Comparison of ENCODE assay signal across 27 cellular contexts in the genomic region with DNA sequence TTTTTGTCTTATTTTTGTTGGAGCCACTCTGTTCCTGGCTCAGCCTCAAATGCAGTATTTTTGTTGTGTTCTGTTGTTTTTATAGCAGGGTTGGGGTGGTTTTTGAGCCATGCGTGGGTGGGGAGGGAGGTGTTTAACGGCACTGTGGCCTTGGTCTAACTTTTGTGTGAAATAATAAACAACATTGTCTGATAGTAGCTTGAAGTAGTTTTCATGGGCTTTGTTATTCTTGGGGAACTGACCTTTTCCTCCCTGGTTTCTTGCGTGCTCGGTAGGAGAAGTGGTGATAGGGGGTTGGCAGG. TPM values are rescaled to one million over a fixed set of nuclear protein-coding genes. Genes with fewer than 3 reads are reported as not detected.
DNase-seq lines count a peak whose midpoint lies in the region; ATAC-seq, FAIRE-seq and TF ChIP-seq lines count a peak whose summit lies in the region.
"Had no signal": no experiment of that assay in that cellular context is flagged by ENCODE, and none has a peak within 500 bp of the region (broad histone marks: within the 10 kb centered on the region; RNA-seq: fewer than 3 reads in every experiment).

No MANE protein-coding gene starts in this region.

- DNase-seq in HepG2 (ENCODE audit: low spot score) (no peak), frontal cortex (ENCODE audit: low spot score in 2 of 2) (no peak), GM12892 (ENCODE audit: insufficient read length) (no peak), NCI-H1417 treated with DMSO at 0.1 percent for 48 hours (lab: John Stamatoyannopoulos, UW) (no peak)
- DNase-seq: activated gamma-delta T cell; activated T-cell treated with anti-CD3 and anti-CD28 coated beads for 4 hours; C1 segment of cervical spinal cord; central memory CD4-positive, alpha-beta T cell; DMS 273 treated with DMSO at 0.1 percent for 48 hours; effector CD8-positive, alpha-beta T cell; GDM1; GOT3; KBM-7; left ventricle myocardium inferior; NCI-H1694 treated with DMSO at 0.1 percent for 48 hours; NCI-H748 treated with DMSO at 0.1 percent for 48 hours; nucleus accumbens; PC-3; stimulated activated CD8-positive, alpha-beta memory T cell treated with anti-CD3 and anti-CD28 coated beads, Interleukin-4, amount 100 ng/mL, for 48 hours; substantia nigra; T-cell had no signal

- 28% methylated on average over 4 of the region's 4 CpGs for WGBS in liver
- 76% methylated on average over 4 of the region's 4 CpGs for WGBS in HepG2 (ENCODE audit: low lambda C conversion rate)

- H3K79me2 ChIP-seq in HepG2 (ENCODE audit: insufficient read depth, low read length): no peaks in the 10 kb centered on the region

- CTCF ChIA-PET in HepG2 (lab: Yijun Ruan, JAX; ENCODE audit: low intra/inter-chr PET ratio, low total read pairs): no interaction called here

- TF ChIP-seq RAD21 in liver (IDR thresholded peaks at IDR 0.05) (no peak), HepG2 (CRISPR knock-in tag; IDR thresholded peaks at IDR 0.05) (no peak)

- H3K9me3 Mint-ChIP-seq in brain (no peaks in the 10 kb centered on the region), nephron (no peaks in the 10 kb centered on the region)
- H3K9me3 Mint-ChIP-seq: T-cell had no signal

- in situ Hi-C loops in HepG2 (cut with HindIII; ENCODE audit: extremely low pct_ligation_motif_present, low pct_unique_long_range_greater_than_20kb): no loop called here

- peaks cover 13 to 44% (median 23%) of the 10 kb centered on the region in 4 donors for H3K4me1 ChIP-seq in liver (ENCODE audit: control insufficient read depth in 4 of 4, insufficient read depth in 4 of 4, low read length in 3 of 4)
- H3K4me1 ChIP-seq in HepG2 (ENCODE audit: insufficient read depth, low read length): peaks cover 49% of the 10 kb centered on the region
- H3K4me1 ChIP-seq: left ventricle myocardium inferior had no signal

- H3K4me1 Mint-ChIP-seq in brain (peaks cover 7% of the 10 kb centered on the region), nephron (peaks cover 16% of the 10 kb centered on the region)

- H3K27ac Mint-ChIP-seq in brain (peak overlapping the region in 3 of 5 experiments; percentile 22 to 49 (median 44)), nephron (peak overlapping the region; percentile 61 to 93 (median 78))
- H3K27ac Mint-ChIP-seq: T-cell had no signal

- no peak overlapping the region for H3K4me2 ChIP-seq in HepG2 (ENCODE audit: low read depth, low read length)

- H3K36me3 Mint-ChIP-seq in brain (no peaks in the 10 kb centered on the region), nephron (ENCODE audit: low read depth) (no peaks in the 10 kb centered on the region)
- H3K36me3 Mint-ChIP-seq: T-cell had no signal

- H3K9me3 ChIP-seq in liver (ENCODE audit: control insufficient read depth in 4 of 4, low read length in 3 of 4) (no peaks in the 10 kb centered on the region), HepG2 (ENCODE audit: low read length) (no peaks in the 10 kb centered on the region)
- H3K9me3 ChIP-seq: left ventricle myocardium inferior, mucosa of descending colon had no signal

- no peak for TF ChIP-seq POLR2A in HepG2 (IDR thresholded peaks at IDR 0.05; ENCODE audit: insufficient read depth in 1 of 2, low read depth in 2 of 2, low read length in 2 of 2)
- no peak for TF ChIP-seq POLR2A in GM12892 (IDR thresholded peaks at IDR 0.05; ENCODE audit: low read depth, low read length)

- H4K20me1 ChIP-seq in HepG2 (ENCODE audit: insufficient read depth, low read length): no peaks in the 10 kb centered on the region

- TF ChIP-seq CTCF in liver (IDR thresholded peaks at IDR 0.05; ENCODE audit: low read depth, low read length, missing input control) (no peak), HepG2 (CRISPR knock-in tag; IDR thresholded peaks at IDR 0.05) (no peak), brain (conservative IDR thresholded peaks at IDR 0.05) (no peak), nephron (IDR thresholded peaks at IDR 0.05; ENCODE audit: unreplicated experiment in 3 of 3) (no peak)

- no peak overlapping the region for H3K4me3 Mint-ChIP-seq in brain
- H3K4me3 Mint-ChIP-seq in nephron: peak overlapping the region in 1 of 3 experiments; percentile 38
- H3K4me3 Mint-ChIP-seq: T-cell had no signal

- POLR2A ChIA-PET in HepG2 (lab: Yijun Ruan, JAX): interaction anchor here (0.6 kb wide), 1 partner anchor 27 kb away, joined by 4 read pairs; no protein-coding TSS in a partner anchor

- H3K9ac ChIP-seq in liver (ENCODE audit: low read depth in 1 of 2, low read length in 2 of 2): no peak overlapping the region
- H3K9ac ChIP-seq in HepG2 (ENCODE audit: insufficient read depth, low read depth, low read length): no peak overlapping the region

- no peak for ATAC-seq in HepG2
- no peak for ATAC-seq in HG03565 (IDR thresholded peaks at IDR 0.05; ENCODE audit: unreplicated experiment)
- ATAC-seq: mucosa of descending colon, PC-3, T-cell had no signal

- H2AFZ ChIP-seq in HepG2 (ENCODE audit: low read length): no peak overlapping the region

- intact Hi-C loops in HepG2 (cut with micrococcal nuclease; ENCODE audit: unreplicated experiment): no loop called here

- H3K27me3 Mint-ChIP-seq in brain (no peaks in the 10 kb centered on the region), nephron (ENCODE audit: low read depth) (no peaks in the 10 kb centered on the region)

- no TSS peak for BruUV-seq in HepG2 (replicated peaks; lab: Mats Ljungman, UMichigan)

- no peaks in the 10 kb centered on the region for H3K27me3 ChIP-seq in liver (ENCODE audit: control insufficient read depth in 4 of 4, insufficient read depth in 4 of 4, low read length in 3 of 4)
- H3K27me3 ChIP-seq in HepG2 (ENCODE audit: control insufficient read depth in 1 of 2, insufficient read depth in 2 of 2, low read length in 2 of 2): no peaks in the 10 kb centered on the region

- no peak for FAIRE-seq in HepG2 (lab: Jason Lieb, UNC)
- no peak for FAIRE-seq in frontal cortex (lab: Jason Lieb, UNC)
- FAIRE-seq in GM12892 (lab: Jason Lieb, UNC): no peak
- FAIRE-seq: GM19239 had no signal

- peaks cover 9 to 13% (median 12%) of the 10 kb centered on the region in 4 donors for H3K36me3 ChIP-seq in liver (ENCODE audit: control insufficient read depth in 4 of 4, insufficient read depth in 3 of 4, low read depth in 1 of 4, low read length in 3 of 4)
- peaks cover 10 to 27% of the 10 kb centered on the region in 2 experiments; a peak in 4 of 5 replicates for H3K36me3 ChIP-seq in HepG2 (replicated peaks in 1 of 2; ENCODE audit: control insufficient read depth in 1 of 2, insufficient read depth in 2 of 2, low read length in 2 of 2)
- H3K36me3 ChIP-seq: left ventricle myocardium inferior had no signal

- no peak overlapping the region for H3K4me3 ChIP-seq in liver (ENCODE audit: low read depth in 1 of 3, low read length in 3 of 3)
- no peak overlapping the region for H3K4me3 ChIP-seq in HepG2 (replicated peaks in 1 of 3; ENCODE audit: insufficient read depth in 1 of 3, low read depth in 2 of 3, low read length in 3 of 3)
- H3K4me3 ChIP-seq: left ventricle myocardium inferior, mucosa of descending colon had no signal

- peak overlapping the region; percentile 0 to 36 for H3K27ac ChIP-seq in liver (ENCODE audit: low read depth in 1 of 2, low read length in 2 of 2)
- no peak overlapping the region for H3K27ac ChIP-seq in HepG2 (ENCODE audit: extremely low read length, insufficient read depth, low read length)
- H3K27ac ChIP-seq: left ventricle myocardium inferior had no signal

- TF ChIP-seq EP300 in HepG2 (IDR thresholded peaks at IDR 0.05; ENCODE audit: low read depth in 2 of 2, low read length in 2 of 2): no peak
- no peak for TF ChIP-seq EP300 in HepG2 (CRISPR knock-in tag; IDR thresholded peaks at IDR 0.05; ENCODE audit: borderline replicate concordance)

RNA-seq across cellular contexts. Expression of a gene that starts 6.0 kb away (rescaled TPM):
- total RNA-seq in liver (100 to 1,000 TPM in 1 of 2 donors, 1 to 10 TPM in 1; 7.7 to 104 TPM), HepG2 (2016; rRNA removed; fragmentation: Illumina TruSeq; extraction: Trizol) (87.1 and 93.5 TPM in 2 replicates), frontal cortex (9.4 TPM)
- polyA plus RNA-seq in liver (1 to 10 TPM; 6.7 to 9.9 TPM), HepG2 (2011; rRNA removed) (35.0 and 40.2 TPM in 2 replicates), brain (ENCODE audit: insufficient read depth, low read depth, low replicate concordance) (66.6 TPM)
- 36.4 and 41.9 TPM in 2 replicates for total RNA-seq in HepG2 (2016; cell fraction: cytosol; rRNA removed; fragmentation: Illumina TruSeq; extraction: Trizol; ENCODE audit: low read depth)
- 66.7 and 92.9 TPM in 2 replicates for total RNA-seq in HepG2 (2016; cell fraction: insoluble cytoplasmic fraction; rRNA removed; fragmentation: Illumina TruSeq; extraction: Trizol)
- total RNA-seq in HepG2 (2016; cell fraction: membrane; rRNA removed; fragmentation: Illumina TruSeq; extraction: Trizol): 53.5 and 61.3 TPM in 2 replicates
- 65.1 and 73.9 TPM in 2 replicates for total RNA-seq in HepG2 (2016; cell fraction: nucleus; rRNA removed; fragmentation: Illumina TruSeq; extraction: Trizol)
- 19.1 and 35.5 TPM in 2 replicates for polyA plus RNA-seq in HepG2 (2011; cell fraction: cytosol; rRNA removed)
- 35.1 and 61.3 TPM in 2 replicates for polyA plus RNA-seq in HepG2 (2011; cell fraction: nucleus; rRNA removed)
- polyA plus RNA-seq in HepG2 (2012): 24.2 and 36.5 TPM in 2 replicates
- polyA plus RNA-seq in HepG2 (2016; cell fraction: cytosol; fragmentation: Illumina TruSeq; extraction: Trizol; ENCODE audit: low read depth): 11.7 and 13.9 TPM in 2 replicates
- 62.2 and 92.9 TPM in 2 replicates for polyA plus RNA-seq in HepG2 (2016; cell fraction: insoluble cytoplasmic fraction; fragmentation: Illumina TruSeq; extraction: Trizol; ENCODE audit: low read depth)
- 18.4 and 22.6 TPM in 2 replicates for polyA plus RNA-seq in HepG2 (2016; cell fraction: membrane; fragmentation: Illumina TruSeq; extraction: Trizol; ENCODE audit: low read depth)
- 116 and 125 TPM in 2 replicates for polyA plus RNA-seq in HepG2 (2016; cell fraction: nucleus; fragmentation: Illumina TruSeq; extraction: Trizol; ENCODE audit: insufficient read depth, low read depth)
- 190 and 207 TPM in 2 replicates for polyA minus RNA-seq in HepG2 (2011; rRNA and poly(A)+ RNA removed; ENCODE audit: low replicate concordance)
- polyA minus RNA-seq in HepG2 (2011; cell fraction: cytosol; rRNA and poly(A)+ RNA removed): 29.2 and 59.2 TPM in 2 replicates
- polyA minus RNA-seq in HepG2 (2011; cell fraction: nucleus; rRNA and poly(A)+ RNA removed): 25.5 and 42.9 TPM in 2 replicates
- polyA plus RNA-seq in GM12892 (2012; ENCODE audit: missing spikeins): 105 TPM

RNA-seq across cellular contexts. Expression of a gene that starts 13.1 kb away (rescaled TPM):
- total RNA-seq in liver (100 to 1,000 TPM in 1 of 2 donors, 10 to 100 TPM in 1; 47.1 to 108 TPM), HepG2 (2016; rRNA removed; fragmentation: Illumina TruSeq; extraction: Trizol) (53.6 and 54.1 TPM in 2 replicates), frontal cortex (2.9 TPM)
- polyA plus RNA-seq in liver (10 to 100 TPM; 18.7 to 72.3 TPM), HepG2 (2011; rRNA removed) (60.5 and 67.4 TPM in 2 replicates), brain (ENCODE audit: insufficient read depth, low read depth, low replicate concordance) (11.0 TPM)
- 12.4 and 15.7 TPM in 2 replicates for total RNA-seq in HepG2 (2016; cell fraction: cytosol; rRNA removed; fragmentation: Illumina TruSeq; extraction: Trizol; ENCODE audit: low read depth)
- 43.9 and 54.4 TPM in 2 replicates for total RNA-seq in HepG2 (2016; cell fraction: insoluble cytoplasmic fraction; rRNA removed; fragmentation: Illumina TruSeq; extraction: Trizol)
- total RNA-seq in HepG2 (2016; cell fraction: membrane; rRNA removed; fragmentation: Illumina TruSeq; extraction: Trizol): 23.2 and 25.0 TPM in 2 replicates
- 22.0 and 26.2 TPM in 2 replicates for total RNA-seq in HepG2 (2016; cell fraction: nucleus; rRNA removed; fragmentation: Illumina TruSeq; extraction: Trizol)
- 42.4 and 72.7 TPM in 2 replicates for polyA plus RNA-seq in HepG2 (2011; cell fraction: cytosol; rRNA removed)
- 28.4 and 28.9 TPM in 2 replicates for polyA plus RNA-seq in HepG2 (2011; cell fraction: nucleus; rRNA removed)
- polyA plus RNA-seq in HepG2 (2012): 27.8 and 42.7 TPM in 2 replicates
- polyA plus RNA-seq in HepG2 (2016; cell fraction: cytosol; fragmentation: Illumina TruSeq; extraction: Trizol; ENCODE audit: low read depth): 12.3 and 13.2 TPM in 2 replicates
- polyA plus RNA-seq in HepG2 (2016; cell fraction: insoluble cytoplasmic fraction; fragmentation: Illumina TruSeq; extraction: Trizol; ENCODE audit: low read depth): 58.0 and 69.8 TPM in 2 replicates
- 18.6 and 20.3 TPM in 2 replicates for polyA plus RNA-seq in HepG2 (2016; cell fraction: membrane; fragmentation: Illumina TruSeq; extraction: Trizol; ENCODE audit: low read depth)
- 47.4 and 49.7 TPM in 2 replicates for polyA plus RNA-seq in HepG2 (2016; cell fraction: nucleus; fragmentation: Illumina TruSeq; extraction: Trizol; ENCODE audit: insufficient read depth, low read depth)
- polyA minus RNA-seq in HepG2 (2011; rRNA and poly(A)+ RNA removed; ENCODE audit: low replicate concordance): 12.4 and 47.0 TPM in 2 replicates
- polyA minus RNA-seq in HepG2 (2011; cell fraction: cytosol; rRNA and poly(A)+ RNA removed): 23.6 and 31.0 TPM in 2 replicates
- polyA minus RNA-seq in HepG2 (2011; cell fraction: nucleus; rRNA and poly(A)+ RNA removed): 8.1 and 10.9 TPM in 2 replicates
- polyA plus RNA-seq in GM12892 (2012; ENCODE audit: missing spikeins): 9.7 TPM
